1 cellular context compared by ENCODE assay signal in genomic region chr3:142447852-142448315, GRCh38.
TF ChIP-seq lines count a peak whose summit lies in the region.

A gene with protein sequence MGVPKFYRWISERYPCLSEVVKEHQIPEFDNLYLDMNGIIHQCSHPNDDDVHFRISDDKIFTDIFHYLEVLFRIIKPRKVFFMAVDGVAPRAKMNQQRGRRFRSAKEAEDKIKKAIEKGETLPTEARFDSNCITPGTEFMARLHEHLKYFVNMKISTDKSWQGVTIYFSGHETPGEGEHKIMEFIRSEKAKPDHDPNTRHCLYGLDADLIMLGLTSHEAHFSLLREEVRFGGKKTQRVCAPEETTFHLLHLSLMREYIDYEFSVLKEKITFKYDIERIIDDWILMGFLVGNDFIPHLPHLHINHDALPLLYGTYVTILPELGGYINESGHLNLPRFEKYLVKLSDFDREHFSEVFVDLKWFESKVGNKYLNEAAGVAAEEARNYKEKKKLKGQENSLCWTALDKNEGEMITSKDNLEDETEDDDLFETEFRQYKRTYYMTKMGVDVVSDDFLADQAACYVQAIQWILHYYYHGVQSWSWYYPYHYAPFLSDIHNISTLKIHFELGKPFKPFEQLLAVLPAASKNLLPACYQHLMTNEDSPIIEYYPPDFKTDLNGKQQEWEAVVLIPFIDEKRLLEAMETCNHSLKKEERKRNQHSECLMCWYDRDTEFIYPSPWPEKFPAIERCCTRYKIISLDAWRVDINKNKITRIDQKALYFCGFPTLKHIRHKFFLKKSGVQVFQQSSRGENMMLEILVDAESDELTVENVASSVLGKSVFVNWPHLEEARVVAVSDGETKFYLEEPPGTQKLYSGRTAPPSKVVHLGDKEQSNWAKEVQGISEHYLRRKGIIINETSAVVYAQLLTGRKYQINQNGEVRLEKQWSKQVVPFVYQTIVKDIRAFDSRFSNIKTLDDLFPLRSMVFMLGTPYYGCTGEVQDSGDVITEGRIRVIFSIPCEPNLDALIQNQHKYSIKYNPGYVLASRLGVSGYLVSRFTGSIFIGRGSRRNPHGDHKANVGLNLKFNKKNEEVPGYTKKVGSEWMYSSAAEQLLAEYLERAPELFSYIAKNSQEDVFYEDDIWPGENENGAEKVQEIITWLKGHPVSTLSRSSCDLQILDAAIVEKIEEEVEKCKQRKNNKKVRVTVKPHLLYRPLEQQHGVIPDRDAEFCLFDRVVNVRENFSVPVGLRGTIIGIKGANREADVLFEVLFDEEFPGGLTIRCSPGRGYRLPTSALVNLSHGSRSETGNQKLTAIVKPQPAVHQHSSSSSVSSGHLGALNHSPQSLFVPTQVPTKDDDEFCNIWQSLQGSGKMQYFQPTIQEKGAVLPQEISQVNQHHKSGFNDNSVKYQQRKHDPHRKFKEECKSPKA (N-terminal part only) (minus strand): TSS chr3:142448037. CDS start chr3:142447944, 93 bp downstream.

TF ChIP-seq in HEK293, 187 proteins besides CTCF, POLR2A, EP300 and RAD21 (continued from another document and continues in another):
- TF ChIP-seq, protein P1, sequence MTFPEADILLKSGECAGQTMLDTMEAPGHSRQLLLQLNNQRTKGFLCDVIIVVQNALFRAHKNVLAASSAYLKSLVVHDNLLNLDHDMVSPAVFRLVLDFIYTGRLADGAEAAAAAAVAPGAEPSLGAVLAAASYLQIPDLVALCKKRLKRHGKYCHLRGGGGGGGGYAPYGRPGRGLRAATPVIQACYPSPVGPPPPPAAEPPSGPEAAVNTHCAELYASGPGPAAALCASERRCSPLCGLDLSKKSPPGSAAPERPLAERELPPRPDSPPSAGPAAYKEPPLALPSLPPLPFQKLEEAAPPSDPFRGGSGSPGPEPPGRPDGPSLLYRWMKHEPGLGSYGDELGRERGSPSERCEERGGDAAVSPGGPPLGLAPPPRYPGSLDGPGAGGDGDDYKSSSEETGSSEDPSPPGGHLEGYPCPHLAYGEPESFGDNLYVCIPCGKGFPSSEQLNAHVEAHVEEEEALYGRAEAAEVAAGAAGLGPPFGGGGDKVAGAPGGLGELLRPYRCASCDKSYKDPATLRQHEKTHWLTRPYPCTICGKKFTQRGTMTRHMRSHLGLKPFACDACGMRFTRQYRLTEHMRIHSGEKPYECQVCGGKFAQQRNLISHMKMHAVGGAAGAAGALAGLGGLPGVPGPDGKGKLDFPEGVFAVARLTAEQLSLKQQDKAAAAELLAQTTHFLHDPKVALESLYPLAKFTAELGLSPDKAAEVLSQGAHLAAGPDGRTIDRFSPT (tag by site-specific recombination; IDR thresholded peaks at IDR 0.05) = no peak
- TF ChIP-seq, protein P2, sequence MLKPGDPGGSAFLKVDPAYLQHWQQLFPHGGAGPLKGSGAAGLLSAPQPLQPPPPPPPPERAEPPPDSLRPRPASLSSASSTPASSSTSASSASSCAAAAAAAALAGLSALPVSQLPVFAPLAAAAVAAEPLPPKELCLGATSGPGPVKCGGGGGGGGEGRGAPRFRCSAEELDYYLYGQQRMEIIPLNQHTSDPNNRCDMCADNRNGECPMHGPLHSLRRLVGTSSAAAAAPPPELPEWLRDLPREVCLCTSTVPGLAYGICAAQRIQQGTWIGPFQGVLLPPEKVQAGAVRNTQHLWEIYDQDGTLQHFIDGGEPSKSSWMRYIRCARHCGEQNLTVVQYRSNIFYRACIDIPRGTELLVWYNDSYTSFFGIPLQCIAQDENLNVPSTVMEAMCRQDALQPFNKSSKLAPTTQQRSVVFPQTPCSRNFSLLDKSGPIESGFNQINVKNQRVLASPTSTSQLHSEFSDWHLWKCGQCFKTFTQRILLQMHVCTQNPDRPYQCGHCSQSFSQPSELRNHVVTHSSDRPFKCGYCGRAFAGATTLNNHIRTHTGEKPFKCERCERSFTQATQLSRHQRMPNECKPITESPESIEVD (tag by site-specific recombination; IDR thresholded peaks at IDR 0.05) = no peak
- TF ChIP-seq SCRT2 (tag by site-specific recombination; IDR thresholded peaks at IDR 0.05) (peak; percentile 75), ZNF138 (tag by site-specific recombination; IDR thresholded peaks at IDR 0.05; ENCODE audit: borderline replicate concordance) (no peak), ZNF350 (tag by site-specific recombination; IDR thresholded peaks at IDR 0.05) (no peak), ZNF202 (tag by site-specific recombination; IDR thresholded peaks at IDR 0.05; ENCODE audit: borderline replicate concordance) (no peak), FEZF1 (tag by site-specific recombination; IDR thresholded peaks at IDR 0.05) (0 out of 2 replicates have a peak, but pooled peaks have one; percentile 6), ZNF133 (tag by site-specific recombination; IDR thresholded peaks at IDR 0.05) (no peak), ZNF2 (tag by site-specific recombination; IDR thresholded peaks at IDR 0.05) (no peak), ZNF239 (tag by site-specific recombination; IDR thresholded peaks at IDR 0.05) (no peak), ZNF324 (tag by site-specific recombination; IDR thresholded peaks at IDR 0.05) (no peak), ZBTB1 (tag by site-specific recombination; IDR thresholded peaks at IDR 0.05) (no peak), ZNF292 (tag by site-specific recombination; IDR thresholded peaks at IDR 0.05; ENCODE audit: borderline replicate concordance, low read depth) (no peak), ZNF140 (tag by site-specific recombination; IDR thresholded peaks at IDR 0.05) (no peak), ZNF266 (tag by site-specific recombination; IDR thresholded peaks at IDR 0.05; ENCODE audit: low read depth) (no peak), ZNF146 (tag by site-specific recombination; IDR thresholded peaks at IDR 0.05) (no peak), RBAK (tag by site-specific recombination; IDR thresholded peaks at IDR 0.05) (no peak), ZNF391 (tag by site-specific recombination; IDR thresholded peaks at IDR 0.05; ENCODE audit: borderline replicate concordance, low read depth) (no peak), ZBTB44 (tag by site-specific recombination; IDR thresholded peaks at IDR 0.05) (no peak), KLF17 (tag by site-specific recombination; IDR thresholded peaks at IDR 0.05) (no peak), ZNF280C (tag by site-specific recombination; IDR thresholded peaks at IDR 0.05) (no peak), YY2 (tag by site-specific recombination; IDR thresholded peaks at IDR 0.05) (no peak), ZNF362 (tag by site-specific recombination; IDR thresholded peaks at IDR 0.05) (no peak), OVOL3 (tag by site-specific recombination; IDR thresholded peaks at IDR 0.05) (no peak), IKZF3 (tag by site-specific recombination; IDR thresholded peaks at IDR 0.05) (no peak), MZF1 (tag by site-specific recombination; IDR thresholded peaks at IDR 0.05; ENCODE audit: borderline replicate concordance) (no peak), HOXC10 (CRISPR knock-in tag; IDR thresholded peaks at IDR 0.05) (no peak), GFI1B (tag by site-specific recombination; IDR thresholded peaks at IDR 0.05) (peak; percentile 25; the same call in 1 of the 2 replicates), ZNF157 (tag by site-specific recombination; IDR thresholded peaks at IDR 0.05) (no peak), KLF8 (tag by site-specific recombination; IDR thresholded peaks at IDR 0.05) (peak; percentile 52; the same call in 1 of the 2 replicates), ZFP69B (tag by site-specific recombination; IDR thresholded peaks at IDR 0.05) (no peak), KLF9 (tag by site-specific recombination; IDR thresholded peaks at IDR 0.05; ENCODE audit: low read depth) (peak; percentile 55), ZNF16 (tag by site-specific recombination; IDR thresholded peaks at IDR 0.05; ENCODE audit: low read depth) (no peak), KLF7 (tag by site-specific recombination; IDR thresholded peaks at IDR 0.05; ENCODE audit: borderline replicate concordance) (no peak)
- TF ChIP-seq, protein P3, sequence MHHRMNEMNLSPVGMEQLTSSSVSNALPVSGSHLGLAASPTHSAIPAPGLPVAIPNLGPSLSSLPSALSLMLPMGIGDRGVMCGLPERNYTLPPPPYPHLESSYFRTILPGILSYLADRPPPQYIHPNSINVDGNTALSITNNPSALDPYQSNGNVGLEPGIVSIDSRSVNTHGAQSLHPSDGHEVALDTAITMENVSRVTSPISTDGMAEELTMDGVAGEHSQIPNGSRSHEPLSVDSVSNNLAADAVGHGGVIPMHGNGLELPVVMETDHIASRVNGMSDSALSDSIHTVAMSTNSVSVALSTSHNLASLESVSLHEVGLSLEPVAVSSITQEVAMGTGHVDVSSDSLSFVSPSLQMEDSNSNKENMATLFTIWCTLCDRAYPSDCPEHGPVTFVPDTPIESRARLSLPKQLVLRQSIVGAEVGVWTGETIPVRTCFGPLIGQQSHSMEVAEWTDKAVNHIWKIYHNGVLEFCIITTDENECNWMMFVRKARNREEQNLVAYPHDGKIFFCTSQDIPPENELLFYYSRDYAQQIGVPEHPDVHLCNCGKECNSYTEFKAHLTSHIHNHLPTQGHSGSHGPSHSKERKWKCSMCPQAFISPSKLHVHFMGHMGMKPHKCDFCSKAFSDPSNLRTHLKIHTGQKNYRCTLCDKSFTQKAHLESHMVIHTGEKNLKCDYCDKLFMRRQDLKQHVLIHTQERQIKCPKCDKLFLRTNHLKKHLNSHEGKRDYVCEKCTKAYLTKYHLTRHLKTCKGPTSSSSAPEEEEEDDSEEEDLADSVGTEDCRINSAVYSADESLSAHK (tag by site-specific recombination; IDR thresholded peaks at IDR 0.05) = no peak
- TF ChIP-seq, protein P4, sequence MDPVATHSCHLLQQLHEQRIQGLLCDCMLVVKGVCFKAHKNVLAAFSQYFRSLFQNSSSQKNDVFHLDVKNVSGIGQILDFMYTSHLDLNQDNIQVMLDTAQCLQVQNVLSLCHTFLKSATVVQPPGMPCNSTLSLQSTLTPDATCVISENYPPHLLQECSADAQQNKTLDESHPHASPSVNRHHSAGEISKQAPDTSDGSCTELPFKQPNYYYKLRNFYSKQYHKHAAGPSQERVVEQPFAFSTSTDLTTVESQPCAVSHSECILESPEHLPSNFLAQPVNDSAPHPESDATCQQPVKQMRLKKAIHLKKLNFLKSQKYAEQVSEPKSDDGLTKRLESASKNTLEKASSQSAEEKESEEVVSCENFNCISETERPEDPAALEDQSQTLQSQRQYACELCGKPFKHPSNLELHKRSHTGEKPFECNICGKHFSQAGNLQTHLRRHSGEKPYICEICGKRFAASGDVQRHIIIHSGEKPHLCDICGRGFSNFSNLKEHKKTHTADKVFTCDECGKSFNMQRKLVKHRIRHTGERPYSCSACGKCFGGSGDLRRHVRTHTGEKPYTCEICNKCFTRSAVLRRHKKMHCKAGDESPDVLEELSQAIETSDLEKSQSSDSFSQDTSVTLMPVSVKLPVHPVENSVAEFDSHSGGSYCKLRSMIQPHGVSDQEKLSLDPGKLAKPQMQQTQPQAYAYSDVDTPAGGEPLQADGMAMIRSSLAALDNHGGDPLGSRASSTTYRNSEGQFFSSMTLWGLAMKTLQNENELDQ (tag by site-specific recombination; IDR thresholded peaks at IDR 0.05; ENCODE audit: low read depth) = no peak
- TF ChIP-seq, protein P5, sequence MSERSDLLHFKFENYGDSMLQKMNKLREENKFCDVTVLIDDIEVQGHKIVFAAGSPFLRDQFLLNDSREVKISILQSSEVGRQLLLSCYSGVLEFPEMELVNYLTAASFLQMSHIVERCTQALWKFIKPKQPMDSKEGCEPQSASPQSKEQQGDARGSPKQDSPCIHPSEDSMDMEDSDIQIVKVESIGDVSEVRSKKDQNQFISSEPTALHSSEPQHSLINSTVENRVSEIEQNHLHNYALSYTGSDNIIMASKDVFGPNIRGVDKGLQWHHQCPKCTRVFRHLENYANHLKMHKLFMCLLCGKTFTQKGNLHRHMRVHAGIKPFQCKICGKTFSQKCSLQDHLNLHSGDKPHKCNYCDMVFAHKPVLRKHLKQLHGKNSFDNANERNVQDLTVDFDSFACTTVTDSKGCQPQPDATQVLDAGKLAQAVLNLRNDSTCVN (tag by site-specific recombination; optimal IDR thresholded peaks at IDR 0.05) = peak; percentile 44
